In genomic region chr18:477565-477964, GRCh38 we compare ENCODE assay signal across 10 cellular contexts. TPM values are rescaled to one million over a fixed set of nuclear protein-coding genes. Genes with fewer than 3 reads are reported as not detected.
DNase-seq lines count a peak whose midpoint lies in the region; ATAC-seq and TF ChIP-seq lines count a peak whose summit lies in the region.
"Had no signal": no experiment of that assay in that cellular context is flagged by ENCODE, and none has a peak within 500 bp of the region (broad histone marks: within the 10 kb centered on the region; RNA-seq: fewer than 3 reads in every experiment).

No MANE protein-coding gene starts in this region.

- H3K9ac ChIP-seq in SK-N-SH (no peak overlapping the region), colonic mucosa (ENCODE audit: low read depth in 2 of 2, low read length in 2 of 2) (no peak overlapping the region)

- no peak overlapping the region for H3K4me2 ChIP-seq in SK-N-SH

- TF ChIP-seq CTCF in SK-N-SH (IDR thresholded peaks at IDR 0.05) (peak; percentile 31), NB4 (IDR thresholded peaks at IDR 0.05; ENCODE audit: low read depth, low read length) (peak; percentile 36), colonic mucosa (IDR thresholded peaks at IDR 0.05) (peak; percentile 22), progenitor cell of endocrine pancreas (IDR thresholded peaks at IDR 0.05; ENCODE audit: unreplicated experiment) (peak; percentile 27), prostate gland (IDR thresholded peaks at IDR 0.05) (peak in 1 of 4 experiments; percentile 25)

- POLR2A ChIA-PET in SK-N-SH (lab: Yijun Ruan, JAX): no interaction called here

- H3K27ac ChIP-seq in SK-N-SH (ENCODE audit: low read depth in 2 of 2, low read length in 1 of 2) (no peak overlapping the region), colonic mucosa (no peak overlapping the region), prostate gland (no peak overlapping the region)
- H3K27ac ChIP-seq: epithelial cell of prostate had no signal

- no peak overlapping the region for H3K4me3 Mint-ChIP-seq in progenitor cell of endocrine pancreas (ENCODE audit: low read depth)

- H3K36me3 ChIP-seq in SK-N-SH (replicated peaks in 1 of 2; ENCODE audit: control insufficient read depth in 1 of 2, insufficient read depth in 2 of 2, low read length in 1 of 2) (no peaks in the 10 kb centered on the region), colonic mucosa (no peaks in the 10 kb centered on the region), prostate gland (no peaks in the 10 kb centered on the region)

- H2AFZ ChIP-seq in SK-N-SH (ENCODE audit: low read depth): no peak overlapping the region

- H3K9me2 ChIP-seq in SK-N-SH: no peaks in the 10 kb centered on the region

- intact Hi-C loops in colonic mucosa (cut with DNase I) (no loop called here), prostate gland (cut with DNase I) (no loop called here)

- DNase-seq in SK-N-SH (no peak), NB4 (ENCODE audit: low read depth) (no peak), colonic mucosa (no peak), progenitor cell of endocrine pancreas (ENCODE audit: low spot score, unreplicated experiment) (no peak), epidermal melanocyte (ENCODE audit: insufficient read length, low spot score) (no peak), prostate gland (ENCODE audit: low spot score) (no peak), C1 segment of cervical spinal cord (lab: John Stamatoyannopoulos, UW) (no peak)
- DNase-seq: NK-92 treated with Interleukin-12 subunit alpha and Interleukin-12 subunit beta, amount 100 ng/mL, for 24 hours had no signal

- no peaks in the 10 kb centered on the region for H3K36me3 Mint-ChIP-seq in progenitor cell of endocrine pancreas (ENCODE audit: insufficient read depth)

- CTCF ChIA-PET in SK-N-SH (lab: Yijun Ruan, JAX): interaction anchor here (0.8 kb wide), 1 partner anchor 15 kb away, joined by 3 read pairs; no protein-coding TSS in a partner anchor

- no peaks in the 10 kb centered on the region for H3K27me3 ChIP-seq in SK-N-SH (ENCODE audit: insufficient read depth)
- H3K27me3 ChIP-seq in colonic mucosa: no peaks in the 10 kb centered on the region
- no peaks in the 10 kb centered on the region for H3K27me3 ChIP-seq in prostate gland (replicated peaks; ENCODE audit: insufficient read depth)

- H3K9me3 ChIP-seq in SK-N-SH: no peaks in the 10 kb centered on the region
- H3K9me3 ChIP-seq in colonic mucosa: no peaks in the 10 kb centered on the region
- H3K9me3 ChIP-seq in prostate gland: no peaks in the 10 kb centered on the region

- no peak overlapping the region for H3K27ac Mint-ChIP-seq in progenitor cell of endocrine pancreas

- peaks cover 10% of the 10 kb centered on the region for H3F3A ChIP-seq in SK-N-SH (replicated peaks; ENCODE audit: insufficient read depth)

- H3K27me3 Mint-ChIP-seq in progenitor cell of endocrine pancreas: peaks cover 9% of the 10 kb centered on the region

- no peak for ATAC-seq in SK-N-SH treated with all-trans-retinoic acid at 6 μM for 48 hours

- H3K9me3 Mint-ChIP-seq in progenitor cell of endocrine pancreas (ENCODE audit: low read depth): no peaks in the 10 kb centered on the region

- peak; percentile 9; the same call in 1 of the 2 replicates for TF ChIP-seq RAD21 in SK-N-SH (IDR thresholded peaks at IDR 0.05; ENCODE audit: low read length)

- H3K4me1 ChIP-seq in SK-N-SH (ENCODE audit: control insufficient read depth in 1 of 2, insufficient read depth in 2 of 2, low read depth in 1 of 2, low read length in 1 of 2) (peaks cover 0 to 29% of the 10 kb centered on the region in 2 experiments; a peak in 3 of 4 replicates), colonic mucosa (no peaks in the 10 kb centered on the region), prostate gland (replicated peaks) (no peaks in the 10 kb centered on the region)

- TF ChIP-seq POLR2A in NB4 (IDR thresholded peaks at IDR 0.05; ENCODE audit: extremely low read depth, insufficient read length) (no peak), prostate gland (IDR thresholded peaks at IDR 0.05) (no peak)

- peaks cover 17% of the 10 kb centered on the region for H3K4me1 Mint-ChIP-seq in progenitor cell of endocrine pancreas (ENCODE audit: low read depth)

- H3K4me3 ChIP-seq in SK-N-SH (ENCODE audit: low read depth in 2 of 2, low read length in 1 of 2) (no peak overlapping the region), NB4 (ENCODE audit: low read depth, low read length) (no peak overlapping the region), colonic mucosa (no peak overlapping the region), prostate gland (no peak overlapping the region)

- H4K20me1 ChIP-seq in SK-N-SH (ENCODE audit: insufficient read depth): no peaks in the 10 kb centered on the region

- no peak for TF ChIP-seq EP300 in SK-N-SH (IDR thresholded peaks at IDR 0.05; ENCODE audit: borderline replicate concordance in 1 of 2, low read depth in 1 of 2, low read length in 1 of 2)

- WGBS in SK-N-SH (ENCODE audit: low lambda C conversion rate): 83% methylated on average over 2 of the region's 2 CpGs
- WGBS in prostate gland: 68% methylated on average over 2 of the region's 2 CpGs

- no peaks in the 10 kb centered on the region for H3K79me2 ChIP-seq in SK-N-SH (ENCODE audit: insufficient read depth)

TF ChIP-seq in SK-N-SH, 30 proteins besides CTCF, POLR2A, EP300 and RAD21 (continues in another document):
- TF ChIP-seq POLR2AphosphoS5 (IDR thresholded peaks at IDR 0.05; ENCODE audit: low read depth, low read length) (no peak), GABPA (IDR thresholded peaks at IDR 0.05; ENCODE audit: low read depth) (no peak), GATA2 (CRISPR knock-in tag; IDR thresholded peaks at IDR 0.05) (no peak), USF2 (IDR thresholded peaks at IDR 0.05; ENCODE audit: borderline replicate concordance, low read depth, low read length) (no peak), JUND (IDR thresholded peaks at IDR 0.05) (no peak), TEAD4 (IDR thresholded peaks at IDR 0.05; ENCODE audit: borderline replicate concordance, insufficient read depth) (no peak), EZH2phosphoT487 (IDR thresholded peaks at IDR 0.05; ENCODE audit: borderline replicate concordance, low read depth) (no peak), CHD2 (IDR thresholded peaks at IDR 0.05; ENCODE audit: low read length, partially characterized antibody) (no peak), FOXJ3 (CRISPR knock-in tag; IDR thresholded peaks at IDR 0.05) (no peak), TAF1 (IDR thresholded peaks at IDR 0.05; ENCODE audit: borderline replicate concordance, low read depth, low read length) (no peak)

TF ChIP-seq in SK-N-SH treated with all-trans-retinoic acid at 6 μM for 48 hours, 23 proteins besides CTCF, POLR2A, EP300 and RAD21:
- no peak for TF ChIP-seq ZNF70 (CRISPR knock-in tag; IDR thresholded peaks at IDR 0.05)
- no peak for TF ChIP-seq CREB5 (CRISPR knock-in tag; IDR thresholded peaks at IDR 0.05; ENCODE audit: low read depth)
- no peak for TF ChIP-seq ZC3H10 (CRISPR knock-in tag; IDR thresholded peaks at IDR 0.05)
- no peak for TF ChIP-seq CSRNP3 (CRISPR knock-in tag; IDR thresholded peaks at IDR 0.05)

RNA-seq across cellular contexts. Expression of gene COLEC12, which starts 22.9 kb away (rescaled TPM):
- 28.1 and 41.2 TPM in 2 replicates for polyA plus RNA-seq in SK-N-SH (2012; rRNA removed)
- polyA plus RNA-seq in SK-N-SH (2012; cell fraction: cytosol; rRNA removed): 39.8 and 50.1 TPM in 2 replicates
- 17.8 and 20.5 TPM in 2 replicates for polyA plus RNA-seq in SK-N-SH (2012; cell fraction: nucleus; rRNA removed)
- 1 to 10 TPM; 1.9 to 4.7 TPM for total RNA-seq in colonic mucosa
- 0.55 and 0.69 TPM in 2 replicates for total RNA-seq in progenitor cell of endocrine pancreas
- 10 to 100 TPM; 11.1 to 35.0 TPM for total RNA-seq in prostate gland
